Comparison of ENCODE assay signal across 1 cellular context in the genomic region with DNA sequence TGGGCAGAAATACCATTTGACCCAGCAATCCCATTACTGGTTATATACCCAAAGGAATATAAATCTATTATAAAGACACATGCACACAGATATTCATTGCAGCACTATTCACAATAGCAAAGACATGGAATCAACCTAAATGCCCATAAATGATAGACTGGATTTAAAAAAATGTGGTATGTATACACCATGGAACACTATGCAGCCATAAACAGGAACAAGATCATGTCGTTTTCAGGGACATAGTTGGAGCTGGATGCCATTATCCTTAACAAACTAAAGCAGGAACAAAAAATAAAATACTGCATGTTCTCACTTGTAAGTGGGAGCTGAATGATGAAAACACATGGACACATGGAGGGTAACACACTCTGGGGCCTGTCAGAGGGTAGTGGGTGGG.
TF ChIP-seq lines count a peak whose summit lies in the region.

No MANE protein-coding gene starts in this region.

TF ChIP-seq in K562, 482 proteins besides CTCF, POLR2A, EP300 and RAD21:
- TF ChIP-seq DDX20 (tag; IDR thresholded peaks at IDR 0.05; ENCODE audit: low read depth) (no peak), ZNF146 (CRISPR knock-in tag; IDR thresholded peaks at IDR 0.05; ENCODE audit: unreplicated experiment) (peak; percentile 67)
- TF ChIP-seq, protein P1, sequence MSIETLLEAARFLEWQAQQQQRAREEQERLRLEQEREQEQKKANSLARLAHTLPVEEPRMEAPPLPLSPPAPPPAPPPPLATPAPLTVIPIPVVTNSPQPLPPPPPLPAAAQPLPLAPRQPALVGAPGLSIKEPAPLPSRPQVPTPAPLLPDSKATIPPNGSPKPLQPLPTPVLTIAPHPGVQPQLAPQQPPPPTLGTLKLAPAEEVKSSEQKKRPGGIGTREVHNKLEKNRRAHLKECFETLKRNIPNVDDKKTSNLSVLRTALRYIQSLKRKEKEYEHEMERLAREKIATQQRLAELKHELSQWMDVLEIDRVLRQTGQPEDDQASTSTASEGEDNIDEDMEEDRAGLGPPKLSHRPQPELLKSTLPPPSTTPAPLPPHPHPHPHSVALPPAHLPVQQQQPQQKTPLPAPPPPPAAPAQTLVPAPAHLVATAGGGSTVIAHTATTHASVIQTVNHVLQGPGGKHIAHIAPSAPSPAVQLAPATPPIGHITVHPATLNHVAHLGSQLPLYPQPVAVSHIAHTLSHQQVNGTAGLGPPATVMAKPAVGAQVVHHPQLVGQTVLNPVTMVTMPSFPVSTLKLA (conservative IDR thresholded peaks at IDR 0.05), result no peak
